22 cellular contexts compared by ENCODE assay signal in the genomic region with DNA sequence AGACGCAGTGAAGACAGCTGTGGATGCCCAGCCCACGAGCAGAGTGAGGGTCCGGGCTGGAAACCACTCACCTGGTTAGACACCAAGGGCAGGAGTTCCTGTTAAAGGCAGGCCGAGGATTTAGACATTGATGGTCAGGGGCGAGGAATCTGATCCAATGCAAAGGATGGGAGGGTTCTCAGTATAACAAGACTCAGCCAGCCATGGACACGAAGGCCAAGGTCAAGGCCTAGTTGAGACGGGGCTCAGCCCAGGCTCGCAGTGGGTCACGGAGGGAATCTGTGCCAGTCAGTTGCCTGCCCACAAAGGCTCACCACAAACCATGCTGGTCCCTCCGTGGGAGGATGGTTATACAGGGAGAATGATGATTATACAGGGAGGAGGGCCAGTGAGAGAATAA.
"Had no signal": no experiment of that assay in that cellular context is flagged by ENCODE, and none has a peak within 500 bp of the region (broad histone marks: within the 10 kb centered on the region; RNA-seq: fewer than 3 reads in every experiment).

No MANE protein-coding gene starts in this region.

- ATAC-seq: effector memory CD8-positive, alpha-beta T cell; gastrocnemius medialis; heart right ventricle; left lobe of liver; natural killer cell; pancreas had no signal

- H3K27me3 ChIP-seq: gastrocnemius medialis, pancreas, upper lobe of left lung had no signal

- H3K4me3 ChIP-seq: esophagus muscularis mucosa, gastrocnemius medialis, heart right ventricle, pancreas, prostate gland, smooth muscle cell, tibial artery, upper lobe of left lung had no signal

- DNase-seq: cerebellar nuclear complex; effector memory CD8-positive, alpha-beta T cell; gastrocnemius medialis; heart right ventricle; hypothalamus; kidney glomerular epithelial cell; natural killer cell; occipital lobe; retina; stimulated activated CD4-positive, alpha-beta T cell treated with anti-CD3 and anti-CD28 coated beads, Interleukin-2, amount 100 ng/mL, for 48 hours; stimulated activated naive CD4-positive, alpha-beta T cell treated with Interleukin-2 at 50 U/mL for 16 hours had no signal

- H3K4me1 Mint-ChIP-seq: mesothelial cell of epicardium, natural killer cell, neural crest cell had no signal

- H3K36me3 ChIP-seq: esophagus muscularis mucosa, gastrocnemius medialis, heart right ventricle, pancreas, prostate gland, tibial artery, upper lobe of left lung had no signal

- H3K27ac ChIP-seq: epithelial cell of prostate, esophagus muscularis mucosa, gastrocnemius medialis, heart right ventricle, pancreas, prostate gland, tibial artery, upper lobe of left lung had no signal

- H3K4me1 ChIP-seq: esophagus muscularis mucosa, gastrocnemius medialis, pancreas, prostate gland, tibial artery, upper lobe of left lung had no signal

- H3K9me3 Mint-ChIP-seq: mesothelial cell of epicardium, natural killer cell, neural crest cell had no signal

- H3K27ac Mint-ChIP-seq: dendritic cell treated with granulocyte-macrophage colony-stimulating factor and Interleukin-4, amounts not matched to agents 40 ng/mL and 50 ng/mL, for 4 days; effector memory CD8-positive, alpha-beta T cell; mesothelial cell of epicardium; natural killer cell had no signal

- H3K4me3 Mint-ChIP-seq: dendritic cell treated with granulocyte-macrophage colony-stimulating factor and Interleukin-4, amounts not matched to agents 40 ng/mL and 50 ng/mL, for 4 days; effector memory CD8-positive, alpha-beta T cell; mesothelial cell of epicardium; natural killer cell; neural crest cell had no signal

- H3K9me3 ChIP-seq: gastrocnemius medialis, pancreas, prostate gland had no signal

- H3K36me3 Mint-ChIP-seq: mesothelial cell of epicardium, natural killer cell had no signal

- H3K4me2 ChIP-seq: smooth muscle cell had no signal
